In the genomic region with DNA sequence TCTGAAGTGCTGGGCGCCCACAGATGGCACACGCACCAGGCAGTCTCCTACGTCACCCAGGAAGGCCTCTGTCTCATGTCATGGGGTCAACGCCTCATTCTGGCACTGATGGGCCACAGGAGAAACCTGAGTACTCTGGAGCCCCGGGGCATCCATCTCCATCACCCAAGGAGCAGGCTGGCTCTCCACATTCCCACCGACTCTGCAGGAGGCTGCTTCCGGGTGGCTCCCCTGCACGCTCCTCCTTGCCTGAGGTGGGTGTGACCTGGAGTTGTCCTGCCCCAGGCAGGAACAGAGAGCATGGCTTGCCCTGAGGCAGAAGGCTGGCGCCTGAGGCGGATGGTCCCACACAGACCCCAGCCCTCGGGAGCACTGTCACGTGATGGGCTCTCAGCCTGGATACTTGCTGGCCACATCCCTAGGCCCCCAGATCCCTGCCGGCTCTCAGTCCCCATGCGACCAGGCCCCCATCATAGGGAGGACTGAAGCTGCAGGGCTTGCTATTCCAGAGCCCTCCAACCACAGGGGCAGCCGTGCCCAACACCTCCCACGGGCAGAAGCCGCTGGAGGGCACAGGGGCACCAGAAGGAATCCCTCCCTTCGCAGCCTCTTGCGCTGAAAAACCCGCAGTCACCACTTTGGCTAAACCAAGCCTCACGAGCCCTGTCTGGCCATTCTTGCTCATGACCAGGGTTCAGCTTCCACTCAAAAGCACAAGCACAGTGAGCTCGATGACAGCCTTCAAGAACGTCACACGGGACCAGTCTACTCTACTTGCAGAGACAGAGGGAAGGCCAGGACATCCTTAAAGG, we compare ENCODE assay signal across 1 cellular context.
TF ChIP-seq lines count a peak whose summit lies in the region.

No MANE protein-coding gene starts in this region.

TF ChIP-seq in SK-N-SH treated with all-trans-retinoic acid at 6 μM for 48 hours, 23 proteins besides CTCF, POLR2A, EP300 and RAD21 (continued from another document):
- TF ChIP-seq CSRNP3 (CRISPR knock-in tag; IDR thresholded peaks at IDR 0.05) = no peak
- TF ChIP-seq ZNF8 (CRISPR knock-in tag; IDR thresholded peaks at IDR 0.05) = no peak
- TF ChIP-seq, protein P1, sequence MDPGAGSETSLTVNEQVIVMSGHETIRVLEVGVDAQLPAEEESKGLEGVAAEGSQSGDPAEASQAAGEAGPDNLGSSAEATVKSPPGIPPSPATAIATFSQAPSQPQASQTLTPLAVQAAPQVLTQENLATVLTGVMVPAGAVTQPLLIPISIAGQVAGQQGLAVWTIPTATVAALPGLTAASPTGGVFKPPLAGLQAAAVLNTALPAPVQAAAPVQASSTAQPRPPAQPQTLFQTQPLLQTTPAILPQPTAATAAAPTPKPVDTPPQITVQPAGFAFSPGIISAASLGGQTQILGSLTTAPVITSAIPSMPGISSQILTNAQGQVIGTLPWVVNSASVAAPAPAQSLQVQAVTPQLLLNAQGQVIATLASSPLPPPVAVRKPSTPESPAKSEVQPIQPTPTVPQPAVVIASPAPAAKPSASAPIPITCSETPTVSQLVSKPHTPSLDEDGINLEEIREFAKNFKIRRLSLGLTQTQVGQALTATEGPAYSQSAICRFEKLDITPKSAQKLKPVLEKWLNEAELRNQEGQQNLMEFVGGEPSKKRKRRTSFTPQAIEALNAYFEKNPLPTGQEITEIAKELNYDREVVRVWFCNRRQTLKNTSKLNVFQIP (CRISPR knock-in tag; IDR thresholded peaks at IDR 0.05; ENCODE audit: borderline replicate concordance, low read depth) = no peak
- no peak for TF ChIP-seq TSHZ2 (CRISPR knock-in tag; IDR thresholded peaks at IDR 0.05)
- TF ChIP-seq ISL1 (CRISPR knock-in tag; IDR thresholded peaks at IDR 0.05) = no peak
